ENCODE assay signal across 8 cellular contexts in genomic region chr6:26198626-26199056, GRCh38.
DNase-seq lines count a peak whose midpoint lies in the region; ATAC-seq and TF ChIP-seq lines count a peak whose summit lies in the region.

No MANE protein-coding gene starts in this region.

- H3K36me3 ChIP-seq in skeletal muscle tissue (ENCODE audit: control insufficient read depth in 3 of 3, insufficient read depth in 3 of 3, low read length in 3 of 3), result no peaks in the 10 kb centered on the region

- peak overlapping the region; percentile 52 to 75 (median 56) for H3K4me3 ChIP-seq in skeletal muscle tissue (ENCODE audit: low read length in 3 of 3)

- H3K27me3 ChIP-seq in skeletal muscle tissue (ENCODE audit: control insufficient read depth in 3 of 3, insufficient read depth in 3 of 3, low read length in 3 of 3), result peaks cover 53 to 90% (median 65%) of the 10 kb centered on the region in 3 donors

- H3K27ac Mint-ChIP-seq in activated T-cell treated with anti-CD3 and anti-CD28 coated beads, Interleukin-2, amount 50 U/mL, for 24 hours, result peak overlapping the region; percentile 98
- peak overlapping the region; percentile 96 for H3K27ac Mint-ChIP-seq in activated CD8-positive, alpha-beta T cell treated with anti-CD3 and anti-CD28 coated beads for 36 hours

- no peak for DNase-seq in activated T-cell treated with anti-CD3 and anti-CD28 coated beads, Interleukin-2, amount 50 U/mL, for 24 hours
- no peak for DNase-seq in activated T-cell treated with anti-CD3 and anti-CD28 coated beads, Interleukin-2, amount 50 U/mL, for 48 hours
- DNase-seq in activated CD8-positive, alpha-beta T cell treated with anti-CD3 and anti-CD28 coated beads for 36 hours, result no peak
- no peak for DNase-seq in left cardiac atrium
- DNase-seq in cortex of kidney (lab: John Stamatoyannopoulos, UW), result no peak

- CTCF ChIA-PET in activated CD8-positive, alpha-beta T cell treated with anti-CD3 and anti-CD28 coated beads for 36 hours (lab: Charles Lee), result interaction anchor here (1.1 to 4.0 kb wide), 9 partner anchors 10 to 135 kb away, joined by 3 to 24 read pairs (median 4); a partner anchor contains a TSS

- peaks cover 3 to 10% (median 3%) of the 10 kb centered on the region in 3 donors for H3K4me1 ChIP-seq in skeletal muscle tissue (ENCODE audit: control insufficient read depth in 3 of 3, insufficient read depth in 3 of 3, low read length in 3 of 3)

- H3K9me3 ChIP-seq in skeletal muscle tissue (ENCODE audit: control insufficient read depth in 3 of 3, low read length in 3 of 3), result peaks cover 0 to 3% (median 0%) of the 10 kb centered on the region in 3 donors

- intact Hi-C loops in activated CD8-positive, alpha-beta T cell treated with anti-CD3 and anti-CD28 coated beads for 36 hours (cut with micrococcal nuclease), result loop anchor here (2.0 to 10.0 kb wide), 6 partner anchors 34 to 934 kb away; a partner anchor contains a TSS
- intact Hi-C loops in left cardiac atrium (cut with DNase I), result no loop called here

- H3K9ac ChIP-seq in skeletal muscle tissue (ENCODE audit: low read depth in 1 of 3, low read length in 3 of 3), result peak overlapping the region; percentile 52 to 80 (median 68)

- POLR2A ChIA-PET in activated CD8-positive, alpha-beta T cell treated with anti-CD3 and anti-CD28 coated beads for 36 hours (lab: Charles Lee), result interaction anchor here (0.8 to 20.3 kb wide), 37 partner anchors 12 to 1694 kb away, joined by 3 to 883 read pairs (median 12); a partner anchor contains a TSS

- H3K4me1 Mint-ChIP-seq in activated T-cell treated with anti-CD3 and anti-CD28 coated beads, Interleukin-2, amount 50 U/mL, for 24 hours (ENCODE audit: low read depth), result peaks cover 47% of the 10 kb centered on the region
- peaks cover 25% of the 10 kb centered on the region for H3K4me1 Mint-ChIP-seq in activated CD8-positive, alpha-beta T cell treated with anti-CD3 and anti-CD28 coated beads for 36 hours (ENCODE audit: low read depth)

- peak overlapping the region; percentile 96 for H3K4me3 Mint-ChIP-seq in activated T-cell treated with anti-CD3 and anti-CD28 coated beads, Interleukin-2, amount 50 U/mL, for 24 hours
- peak overlapping the region; percentile 96 for H3K4me3 Mint-ChIP-seq in activated CD8-positive, alpha-beta T cell treated with anti-CD3 and anti-CD28 coated beads for 36 hours

- H3K27me3 Mint-ChIP-seq in activated T-cell treated with anti-CD3 and anti-CD28 coated beads, Interleukin-2, amount 50 U/mL, for 24 hours, result no peaks in the 10 kb centered on the region
- H3K27me3 Mint-ChIP-seq in activated CD8-positive, alpha-beta T cell treated with anti-CD3 and anti-CD28 coated beads for 36 hours, result no peaks in the 10 kb centered on the region

- no peak for TF ChIP-seq CTCF in activated CD8-positive, alpha-beta T cell treated with anti-CD3 and anti-CD28 coated beads for 36 hours (IDR thresholded peaks at IDR 0.05)

- ATAC-seq in HG03521 (IDR thresholded peaks at IDR 0.05; ENCODE audit: unreplicated experiment) (peak; percentile 3), left cardiac atrium (peak; percentile 2 to 20), HG03108 (IDR thresholded peaks at IDR 0.05; ENCODE audit: unreplicated experiment) (no peak)
- peak; percentile 2 for ATAC-seq in activated CD8-positive, alpha-beta T cell treated with anti-CD3 and anti-CD28 coated beads for 36 hours

- H3K9me3 Mint-ChIP-seq in activated T-cell treated with anti-CD3 and anti-CD28 coated beads, Interleukin-2, amount 50 U/mL, for 24 hours, result no peaks in the 10 kb centered on the region
- no peaks in the 10 kb centered on the region for H3K9me3 Mint-ChIP-seq in activated CD8-positive, alpha-beta T cell treated with anti-CD3 and anti-CD28 coated beads for 36 hours

- peak overlapping the region; percentile 74 for H3K27ac ChIP-seq in skeletal muscle tissue (ENCODE audit: low read depth, low read length)

- H3K36me3 Mint-ChIP-seq in activated T-cell treated with anti-CD3 and anti-CD28 coated beads, Interleukin-2, amount 50 U/mL, for 24 hours (ENCODE audit: low read depth), result peaks cover 36% of the 10 kb centered on the region
- H3K36me3 Mint-ChIP-seq in activated CD8-positive, alpha-beta T cell treated with anti-CD3 and anti-CD28 coated beads for 36 hours (ENCODE audit: low read depth), result peaks cover 21% of the 10 kb centered on the region
